In genomic region chr12:60070541-60070940, GRCh38 we compare ENCODE assay signal across 14 cellular contexts.
A peak's percentile ranks its signal among the peaks of the same experiment; 100 is the strongest.
DNase-seq lines count a peak whose midpoint lies in the region; FAIRE-seq and TF ChIP-seq lines count a peak whose summit lies in the region.
"Had no signal": no experiment of that assay in that cellular context is flagged by ENCODE, and none has a peak within 500 bp of the region (broad histone marks: within the 10 kb centered on the region; RNA-seq: fewer than 3 reads in every experiment).

No MANE protein-coding gene starts in this region.

- no peak overlapping the region for H3K14ac ChIP-seq in neuronal stem cell (ENCODE audit: low read length)

- no peak overlapping the region for H3K18ac ChIP-seq in neuronal stem cell (ENCODE audit: low read length)

- DNase-seq in H54 (ENCODE audit: insufficient read length, low spot score) (no peak), NCI-H226 (peak; percentile 34), choroid plexus epithelial cell (ENCODE audit: low read depth) (peak; percentile 13), urothelium cell line (ENCODE audit: low spot score) (peak; percentile 39), neuronal stem cell (ENCODE audit: low spot score) (no peak), NCI-H2196 (lab: John Stamatoyannopoulos, UW; ENCODE audit: unreplicated experiment) (no peak), NCI-H2171 (lab: John Stamatoyannopoulos, UW) (no peak)
- DNase-seq: CD8-positive, alpha-beta T cell; H9; NCI-H146; NCI-H2081 treated with DMSO at 0.1 percent for 48 hours; Right ventricle myocardium superior had no signal

- H3K4me2 ChIP-seq in neuronal stem cell (ENCODE audit: insufficient read depth, low read length, poor library complexity, severe bottlenecking): no peak overlapping the region
- H3K4me2 ChIP-seq: PC-9 had no signal

- no peaks in the 10 kb centered on the region for H3K79me1 ChIP-seq in neuronal stem cell (ENCODE audit: low read depth, low read length)

- no peaks in the 10 kb centered on the region for H3K27me3 ChIP-seq in neuronal stem cell (ENCODE audit: control insufficient read depth in 3 of 3, insufficient read depth in 3 of 3, low read depth in 1 of 3, low read length in 3 of 3)

- no peak overlapping the region for H3K4ac ChIP-seq in neuronal stem cell (ENCODE audit: low read length)

- no peak overlapping the region for H4K8ac ChIP-seq in neuronal stem cell (ENCODE audit: low read depth, low read length)

- no peak overlapping the region for H3K23ac ChIP-seq in neuronal stem cell (ENCODE audit: low read depth, low read length, poor library complexity)

- no peak overlapping the region for H3K9ac ChIP-seq in neuronal stem cell (ENCODE audit: low read depth, low read length, poor library complexity)

- H2BK5ac ChIP-seq in neuronal stem cell (ENCODE audit: low read length): no peak overlapping the region

- no peak overlapping the region for H2BK15ac ChIP-seq in neuronal stem cell (ENCODE audit: low read length)

- FAIRE-seq in H54 (lab: Jason Lieb, UNC): peak; percentile 90
- FAIRE-seq in urothelium cell line (lab: Jason Lieb, UNC): peak; percentile 13
- FAIRE-seq: HTR-8/SVneo had no signal

- H4K91ac ChIP-seq in neuronal stem cell (ENCODE audit: low read depth, low read length, poor library complexity): no peak overlapping the region

- H3K4me3 ChIP-seq in choroid plexus epithelial cell (ENCODE audit: low read depth, low read length) (no peak overlapping the region), neuronal stem cell (ENCODE audit: low read length in 2 of 2) (no peak overlapping the region)
- H3K4me3 ChIP-seq: PC-9 had no signal

- no peak overlapping the region for H2AK5ac ChIP-seq in neuronal stem cell (ENCODE audit: low read depth, low read length)

- H3K36me3 ChIP-seq in neuronal stem cell (replicated peaks in 1 of 2; ENCODE audit: control insufficient read depth in 2 of 2, insufficient read depth in 2 of 2, low read length in 2 of 2): no peaks in the 10 kb centered on the region

- no peak for TF ChIP-seq POLR2A in H54 (IDR thresholded peaks at IDR 0.05; ENCODE audit: low read depth, low read length)

- H3K9me3 ChIP-seq in neuronal stem cell (replicated peaks in 1 of 2; ENCODE audit: control insufficient read depth in 2 of 2, insufficient read depth in 1 of 2, low read depth in 1 of 2, low read length in 2 of 2): no peaks in the 10 kb centered on the region

- no peaks in the 10 kb centered on the region for H3K4me1 ChIP-seq in neuronal stem cell (ENCODE audit: control insufficient read depth in 2 of 2, insufficient read depth in 1 of 2, low read depth in 1 of 2, low read length in 2 of 2)

- no peak overlapping the region for H2BK12ac ChIP-seq in neuronal stem cell (ENCODE audit: low read length)

- no peak overlapping the region for H3K27ac ChIP-seq in neuronal stem cell (replicated peaks; ENCODE audit: low read length)
- H3K27ac ChIP-seq: PC-9 had no signal

- no peak overlapping the region for H2AFZ ChIP-seq in neuronal stem cell (ENCODE audit: low read length)
- H2AFZ ChIP-seq: PC-9 had no signal

- no CpG with 5 or more reads among the region's 1 CpG for WGBS in neuronal stem cell (ENCODE audit: extremely low coverage in 2 of 2, insufficient read length in 2 of 2, insufficient replicate concordance in 1 of 2), 2 donors

- no peak overlapping the region for H2BK120ac ChIP-seq in neuronal stem cell (ENCODE audit: low read depth, low read length)

- no peak for TF ChIP-seq CTCF in choroid plexus epithelial cell (conservative IDR thresholded peaks at IDR 0.05; ENCODE audit: low read depth, low read length)

Comparison
In these comparisons a context has a peak if more than half of its experiments do, and no peak if none do; other contexts are left out.
1. DNase-seq: peak in NCI-H226 (single experiment), choroid plexus epithelial cell (single experiment) and urothelium cell line (single experiment); none in H54 (single experiment), neuronal stem cell (single experiment), NCI-H2196 (single experiment) and NCI-H2171 (single experiment).